Comparison of ENCODE assay signal across 1 cellular context in the genomic region with DNA sequence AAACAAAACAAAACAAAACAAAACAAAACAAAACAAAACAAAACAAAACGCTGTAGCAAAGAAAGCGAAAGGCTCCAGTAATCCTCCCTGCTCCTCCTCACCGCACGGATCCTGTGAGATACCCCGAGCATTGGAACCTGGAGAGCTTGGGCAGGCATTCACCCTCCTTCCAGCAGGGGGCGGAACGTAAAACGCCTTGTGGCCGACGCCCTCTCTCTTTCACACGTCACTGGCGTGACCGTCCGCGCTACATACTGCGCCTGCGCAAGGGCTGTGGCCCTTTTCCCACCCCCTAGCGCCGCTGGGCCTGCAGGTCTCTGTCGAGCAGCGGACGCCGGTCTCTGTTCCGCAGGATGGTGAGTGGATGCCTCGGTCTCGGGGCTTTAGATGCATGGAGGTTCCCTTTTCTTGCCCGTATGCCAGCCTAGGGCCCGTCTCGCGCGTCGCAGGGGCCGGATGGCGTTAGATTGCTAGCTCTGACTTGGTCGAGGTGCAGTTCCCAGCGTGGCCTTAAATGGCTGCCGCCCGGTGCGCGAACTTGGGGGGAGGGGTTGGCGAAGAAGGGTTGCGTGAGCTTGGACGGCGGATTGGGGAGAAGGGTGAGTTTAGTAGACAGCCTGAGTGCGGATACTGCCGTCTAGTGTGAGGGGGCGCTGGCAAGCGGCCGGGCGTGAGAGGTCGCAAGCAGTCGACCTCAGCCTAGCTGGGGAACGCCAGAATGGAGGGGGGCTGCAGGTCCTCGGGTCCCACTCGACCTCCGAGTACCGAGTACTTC.
A peak's percentile ranks its signal among the peaks of the same experiment; 100 is the strongest.
TF ChIP-seq lines count a peak whose summit lies in the region.

A gene (plus strand): TSS at position 279 of the 775 bp plus-strand sequence. CDS start 75 bp downstream, at position 354.

TF ChIP-seq in WTC11, 78 proteins besides CTCF, POLR2A, EP300 and RAD21 (continued from another document and continues in another):
- TF ChIP-seq, protein P1, sequence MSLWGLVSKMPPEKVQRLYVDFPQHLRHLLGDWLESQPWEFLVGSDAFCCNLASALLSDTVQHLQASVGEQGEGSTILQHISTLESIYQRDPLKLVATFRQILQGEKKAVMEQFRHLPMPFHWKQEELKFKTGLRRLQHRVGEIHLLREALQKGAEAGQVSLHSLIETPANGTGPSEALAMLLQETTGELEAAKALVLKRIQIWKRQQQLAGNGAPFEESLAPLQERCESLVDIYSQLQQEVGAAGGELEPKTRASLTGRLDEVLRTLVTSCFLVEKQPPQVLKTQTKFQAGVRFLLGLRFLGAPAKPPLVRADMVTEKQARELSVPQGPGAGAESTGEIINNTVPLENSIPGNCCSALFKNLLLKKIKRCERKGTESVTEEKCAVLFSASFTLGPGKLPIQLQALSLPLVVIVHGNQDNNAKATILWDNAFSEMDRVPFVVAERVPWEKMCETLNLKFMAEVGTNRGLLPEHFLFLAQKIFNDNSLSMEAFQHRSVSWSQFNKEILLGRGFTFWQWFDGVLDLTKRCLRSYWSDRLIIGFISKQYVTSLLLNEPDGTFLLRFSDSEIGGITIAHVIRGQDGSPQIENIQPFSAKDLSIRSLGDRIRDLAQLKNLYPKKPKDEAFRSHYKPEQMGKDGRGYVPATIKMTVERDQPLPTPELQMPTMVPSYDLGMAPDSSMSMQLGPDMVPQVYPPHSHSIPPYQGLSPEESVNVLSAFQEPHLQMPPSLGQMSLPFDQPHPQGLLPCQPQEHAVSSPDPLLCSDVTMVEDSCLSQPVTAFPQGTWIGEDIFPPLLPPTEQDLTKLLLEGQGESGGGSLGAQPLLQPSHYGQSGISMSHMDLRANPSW (CRISPR knock-in tag; conservative IDR thresholded peaks at IDR 0.05; ENCODE audit: low read depth): no peak
- TF ChIP-seq RORB (CRISPR knock-in tag; IDR thresholded peaks at IDR 0.05): no peak
- TF ChIP-seq, protein P2, sequence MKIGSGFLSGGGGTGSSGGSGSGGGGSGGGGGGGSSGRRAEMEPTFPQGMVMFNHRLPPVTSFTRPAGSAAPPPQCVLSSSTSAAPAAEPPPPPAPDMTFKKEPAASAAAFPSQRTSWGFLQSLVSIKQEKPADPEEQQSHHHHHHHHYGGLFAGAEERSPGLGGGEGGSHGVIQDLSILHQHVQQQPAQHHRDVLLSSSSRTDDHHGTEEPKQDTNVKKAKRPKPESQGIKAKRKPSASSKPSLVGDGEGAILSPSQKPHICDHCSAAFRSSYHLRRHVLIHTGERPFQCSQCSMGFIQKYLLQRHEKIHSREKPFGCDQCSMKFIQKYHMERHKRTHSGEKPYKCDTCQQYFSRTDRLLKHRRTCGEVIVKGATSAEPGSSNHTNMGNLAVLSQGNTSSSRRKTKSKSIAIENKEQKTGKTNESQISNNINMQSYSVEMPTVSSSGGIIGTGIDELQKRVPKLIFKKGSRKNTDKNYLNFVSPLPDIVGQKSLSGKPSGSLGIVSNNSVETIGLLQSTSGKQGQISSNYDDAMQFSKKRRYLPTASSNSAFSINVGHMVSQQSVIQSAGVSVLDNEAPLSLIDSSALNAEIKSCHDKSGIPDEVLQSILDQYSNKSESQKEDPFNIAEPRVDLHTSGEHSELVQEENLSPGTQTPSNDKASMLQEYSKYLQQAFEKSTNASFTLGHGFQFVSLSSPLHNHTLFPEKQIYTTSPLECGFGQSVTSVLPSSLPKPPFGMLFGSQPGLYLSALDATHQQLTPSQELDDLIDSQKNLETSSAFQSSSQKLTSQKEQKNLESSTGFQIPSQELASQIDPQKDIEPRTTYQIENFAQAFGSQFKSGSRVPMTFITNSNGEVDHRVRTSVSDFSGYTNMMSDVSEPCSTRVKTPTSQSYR (CRISPR knock-in tag; IDR thresholded peaks at IDR 0.05): peak; percentile 91; the same call in 1 of the 2 replicates
- TF ChIP-seq, protein P3, sequence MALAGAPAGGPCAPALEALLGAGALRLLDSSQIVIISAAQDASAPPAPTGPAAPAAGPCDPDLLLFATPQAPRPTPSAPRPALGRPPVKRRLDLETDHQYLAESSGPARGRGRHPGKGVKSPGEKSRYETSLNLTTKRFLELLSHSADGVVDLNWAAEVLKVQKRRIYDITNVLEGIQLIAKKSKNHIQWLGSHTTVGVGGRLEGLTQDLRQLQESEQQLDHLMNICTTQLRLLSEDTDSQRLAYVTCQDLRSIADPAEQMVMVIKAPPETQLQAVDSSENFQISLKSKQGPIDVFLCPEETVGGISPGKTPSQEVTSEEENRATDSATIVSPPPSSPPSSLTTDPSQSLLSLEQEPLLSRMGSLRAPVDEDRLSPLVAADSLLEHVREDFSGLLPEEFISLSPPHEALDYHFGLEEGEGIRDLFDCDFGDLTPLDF (CRISPR knock-in tag; IDR thresholded peaks at IDR 0.05): no peak; the same call in 1 of the 2 replicates
- peak; percentile 89; the same call in 1 of the 2 replicates for TF ChIP-seq CBFB (CRISPR knock-in tag; IDR thresholded peaks at IDR 0.05; ENCODE audit: low read depth)
- TF ChIP-seq, protein P4, sequence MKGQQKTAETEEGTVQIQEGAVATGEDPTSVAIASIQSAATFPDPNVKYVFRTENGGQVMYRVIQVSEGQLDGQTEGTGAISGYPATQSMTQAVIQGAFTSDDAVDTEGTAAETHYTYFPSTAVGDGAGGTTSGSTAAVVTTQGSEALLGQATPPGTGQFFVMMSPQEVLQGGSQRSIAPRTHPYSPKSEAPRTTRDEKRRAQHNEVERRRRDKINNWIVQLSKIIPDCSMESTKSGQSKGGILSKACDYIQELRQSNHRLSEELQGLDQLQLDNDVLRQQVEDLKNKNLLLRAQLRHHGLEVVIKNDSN (CRISPR knock-in tag; IDR thresholded peaks at IDR 0.05): peak; percentile 64
- TF ChIP-seq CREM (CRISPR knock-in tag; IDR thresholded peaks at IDR 0.05): peak; percentile 95
- TF ChIP-seq, protein P5, sequence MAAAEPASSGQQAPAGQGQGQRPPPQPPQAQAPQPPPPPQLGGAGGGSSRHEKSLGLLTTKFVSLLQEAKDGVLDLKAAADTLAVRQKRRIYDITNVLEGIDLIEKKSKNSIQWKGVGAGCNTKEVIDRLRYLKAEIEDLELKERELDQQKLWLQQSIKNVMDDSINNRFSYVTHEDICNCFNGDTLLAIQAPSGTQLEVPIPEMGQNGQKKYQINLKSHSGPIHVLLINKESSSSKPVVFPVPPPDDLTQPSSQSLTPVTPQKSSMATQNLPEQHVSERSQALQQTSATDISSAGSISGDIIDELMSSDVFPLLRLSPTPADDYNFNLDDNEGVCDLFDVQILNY (CRISPR knock-in tag; IDR thresholded peaks at IDR 0.05): no peak
- TF ChIP-seq, protein P6, sequence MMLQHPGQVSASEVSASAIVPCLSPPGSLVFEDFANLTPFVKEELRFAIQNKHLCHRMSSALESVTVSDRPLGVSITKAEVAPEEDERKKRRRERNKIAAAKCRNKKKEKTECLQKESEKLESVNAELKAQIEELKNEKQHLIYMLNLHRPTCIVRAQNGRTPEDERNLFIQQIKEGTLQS (CRISPR knock-in tag; conservative IDR thresholded peaks at IDR 0.05): no peak
- peak; percentile 5; the same call in 1 of the 2 replicates for TF ChIP-seq HMGA2 (CRISPR knock-in tag; IDR thresholded peaks at IDR 0.05)
- no peak; the same call in 1 of the 2 replicates for TF ChIP-seq TP53 (CRISPR knock-in tag; IDR thresholded peaks at IDR 0.05)
- TF ChIP-seq, protein P7, sequence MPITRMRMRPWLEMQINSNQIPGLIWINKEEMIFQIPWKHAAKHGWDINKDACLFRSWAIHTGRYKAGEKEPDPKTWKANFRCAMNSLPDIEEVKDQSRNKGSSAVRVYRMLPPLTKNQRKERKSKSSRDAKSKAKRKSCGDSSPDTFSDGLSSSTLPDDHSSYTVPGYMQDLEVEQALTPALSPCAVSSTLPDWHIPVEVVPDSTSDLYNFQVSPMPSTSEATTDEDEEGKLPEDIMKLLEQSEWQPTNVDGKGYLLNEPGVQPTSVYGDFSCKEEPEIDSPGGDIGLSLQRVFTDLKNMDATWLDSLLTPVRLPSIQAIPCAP (CRISPR knock-in tag; IDR thresholded peaks at IDR 0.05): peak; percentile 67; the same call in 1 of the 2 replicates
- TF ChIP-seq, protein P8, sequence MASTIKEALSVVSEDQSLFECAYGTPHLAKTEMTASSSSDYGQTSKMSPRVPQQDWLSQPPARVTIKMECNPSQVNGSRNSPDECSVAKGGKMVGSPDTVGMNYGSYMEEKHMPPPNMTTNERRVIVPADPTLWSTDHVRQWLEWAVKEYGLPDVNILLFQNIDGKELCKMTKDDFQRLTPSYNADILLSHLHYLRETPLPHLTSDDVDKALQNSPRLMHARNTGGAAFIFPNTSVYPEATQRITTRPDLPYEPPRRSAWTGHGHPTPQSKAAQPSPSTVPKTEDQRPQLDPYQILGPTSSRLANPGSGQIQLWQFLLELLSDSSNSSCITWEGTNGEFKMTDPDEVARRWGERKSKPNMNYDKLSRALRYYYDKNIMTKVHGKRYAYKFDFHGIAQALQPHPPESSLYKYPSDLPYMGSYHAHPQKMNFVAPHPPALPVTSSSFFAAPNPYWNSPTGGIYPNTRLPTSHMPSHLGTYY (CRISPR knock-in tag; IDR thresholded peaks at IDR 0.05): peak; percentile 61; the same call in 1 of the 2 replicates
- TF ChIP-seq ZNF138 (CRISPR knock-in tag; conservative IDR thresholded peaks at IDR 0.05): no peak
- peak; percentile 66; the same call in 1 of the 2 replicates for TF ChIP-seq ESRRA (CRISPR knock-in tag; IDR thresholded peaks at IDR 0.05; ENCODE audit: borderline replicate concordance)
- TF ChIP-seq FOXJ3 (CRISPR knock-in tag; IDR thresholded peaks at IDR 0.05; ENCODE audit: borderline replicate concordance): no peak
- TF ChIP-seq NR2C2 (CRISPR knock-in tag; IDR thresholded peaks at IDR 0.05): no peak
- 0 out of 2 replicates have a peak, but pooled peaks have one; percentile 82 for TF ChIP-seq MYBL2 (CRISPR knock-in tag; IDR thresholded peaks at IDR 0.05)
- TF ChIP-seq, protein P9, sequence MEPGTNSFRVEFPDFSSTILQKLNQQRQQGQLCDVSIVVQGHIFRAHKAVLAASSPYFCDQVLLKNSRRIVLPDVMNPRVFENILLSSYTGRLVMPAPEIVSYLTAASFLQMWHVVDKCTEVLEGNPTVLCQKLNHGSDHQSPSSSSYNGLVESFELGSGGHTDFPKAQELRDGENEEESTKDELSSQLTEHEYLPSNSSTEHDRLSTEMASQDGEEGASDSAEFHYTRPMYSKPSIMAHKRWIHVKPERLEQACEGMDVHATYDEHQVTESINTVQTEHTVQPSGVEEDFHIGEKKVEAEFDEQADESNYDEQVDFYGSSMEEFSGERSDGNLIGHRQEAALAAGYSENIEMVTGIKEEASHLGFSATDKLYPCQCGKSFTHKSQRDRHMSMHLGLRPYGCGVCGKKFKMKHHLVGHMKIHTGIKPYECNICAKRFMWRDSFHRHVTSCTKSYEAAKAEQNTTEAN (CRISPR knock-in tag; IDR thresholded peaks at IDR 0.05): no peak
- TF ChIP-seq, protein P10, sequence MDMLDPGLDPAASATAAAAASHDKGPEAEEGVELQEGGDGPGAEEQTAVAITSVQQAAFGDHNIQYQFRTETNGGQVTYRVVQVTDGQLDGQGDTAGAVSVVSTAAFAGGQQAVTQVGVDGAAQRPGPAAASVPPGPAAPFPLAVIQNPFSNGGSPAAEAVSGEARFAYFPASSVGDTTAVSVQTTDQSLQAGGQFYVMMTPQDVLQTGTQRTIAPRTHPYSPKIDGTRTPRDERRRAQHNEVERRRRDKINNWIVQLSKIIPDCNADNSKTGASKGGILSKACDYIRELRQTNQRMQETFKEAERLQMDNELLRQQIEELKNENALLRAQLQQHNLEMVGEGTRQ (CRISPR knock-in tag; IDR thresholded peaks at IDR 0.05): peak; percentile 68
- TF ChIP-seq ZNF423 (CRISPR knock-in tag; IDR thresholded peaks at IDR 0.05): no peak
- no peak for TF ChIP-seq ZNF263 (CRISPR knock-in tag; IDR thresholded peaks at IDR 0.05; ENCODE audit: low read depth)
- no peak for TF ChIP-seq ZNF317 (CRISPR knock-in tag; IDR thresholded peaks at IDR 0.05; ENCODE audit: borderline replicate concordance, low read depth)
- TF ChIP-seq ZNF671 (CRISPR knock-in tag; IDR thresholded peaks at IDR 0.05): peak; percentile 88
- TF ChIP-seq, protein P11, sequence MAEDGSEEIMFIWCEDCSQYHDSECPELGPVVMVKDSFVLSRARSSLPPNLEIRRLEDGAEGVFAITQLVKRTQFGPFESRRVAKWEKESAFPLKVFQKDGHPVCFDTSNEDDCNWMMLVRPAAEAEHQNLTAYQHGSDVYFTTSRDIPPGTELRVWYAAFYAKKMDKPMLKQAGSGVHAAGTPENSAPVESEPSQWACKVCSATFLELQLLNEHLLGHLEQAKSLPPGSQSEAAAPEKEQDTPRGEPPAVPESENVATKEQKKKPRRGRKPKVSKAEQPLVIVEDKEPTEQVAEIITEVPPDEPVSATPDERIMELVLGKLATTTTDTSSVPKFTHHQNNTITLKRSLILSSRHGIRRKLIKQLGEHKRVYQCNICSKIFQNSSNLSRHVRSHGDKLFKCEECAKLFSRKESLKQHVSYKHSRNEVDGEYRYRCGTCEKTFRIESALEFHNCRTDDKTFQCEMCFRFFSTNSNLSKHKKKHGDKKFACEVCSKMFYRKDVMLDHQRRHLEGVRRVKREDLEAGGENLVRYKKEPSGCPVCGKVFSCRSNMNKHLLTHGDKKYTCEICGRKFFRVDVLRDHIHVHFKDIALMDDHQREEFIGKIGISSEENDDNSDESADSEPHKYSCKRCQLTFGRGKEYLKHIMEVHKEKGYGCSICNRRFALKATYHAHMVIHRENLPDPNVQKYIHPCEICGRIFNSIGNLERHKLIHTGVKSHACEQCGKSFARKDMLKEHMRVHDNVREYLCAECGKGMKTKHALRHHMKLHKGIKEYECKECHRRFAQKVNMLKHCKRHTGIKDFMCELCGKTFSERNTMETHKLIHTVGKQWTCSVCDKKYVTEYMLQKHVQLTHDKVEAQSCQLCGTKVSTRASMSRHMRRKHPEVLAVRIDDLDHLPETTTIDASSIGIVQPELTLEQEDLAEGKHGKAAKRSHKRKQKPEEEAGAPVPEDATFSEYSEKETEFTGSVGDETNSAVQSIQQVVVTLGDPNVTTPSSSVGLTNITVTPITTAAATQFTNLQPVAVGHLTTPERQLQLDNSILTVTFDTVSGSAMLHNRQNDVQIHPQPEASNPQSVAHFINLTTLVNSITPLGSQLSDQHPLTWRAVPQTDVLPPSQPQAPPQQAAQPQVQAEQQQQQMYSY (CRISPR knock-in tag; IDR thresholded peaks at IDR 0.05): no peak
- TF ChIP-seq ETV6 (CRISPR knock-in tag; IDR thresholded peaks at IDR 0.05): peak; percentile 95
- no peak for TF ChIP-seq NR1H2 (CRISPR knock-in tag; IDR thresholded peaks at IDR 0.05)
- TF ChIP-seq JUN (CRISPR knock-in tag; IDR thresholded peaks at IDR 0.05): 0 out of 2 replicates have a peak, but pooled peaks have one; percentile 86
- TF ChIP-seq, protein P12, sequence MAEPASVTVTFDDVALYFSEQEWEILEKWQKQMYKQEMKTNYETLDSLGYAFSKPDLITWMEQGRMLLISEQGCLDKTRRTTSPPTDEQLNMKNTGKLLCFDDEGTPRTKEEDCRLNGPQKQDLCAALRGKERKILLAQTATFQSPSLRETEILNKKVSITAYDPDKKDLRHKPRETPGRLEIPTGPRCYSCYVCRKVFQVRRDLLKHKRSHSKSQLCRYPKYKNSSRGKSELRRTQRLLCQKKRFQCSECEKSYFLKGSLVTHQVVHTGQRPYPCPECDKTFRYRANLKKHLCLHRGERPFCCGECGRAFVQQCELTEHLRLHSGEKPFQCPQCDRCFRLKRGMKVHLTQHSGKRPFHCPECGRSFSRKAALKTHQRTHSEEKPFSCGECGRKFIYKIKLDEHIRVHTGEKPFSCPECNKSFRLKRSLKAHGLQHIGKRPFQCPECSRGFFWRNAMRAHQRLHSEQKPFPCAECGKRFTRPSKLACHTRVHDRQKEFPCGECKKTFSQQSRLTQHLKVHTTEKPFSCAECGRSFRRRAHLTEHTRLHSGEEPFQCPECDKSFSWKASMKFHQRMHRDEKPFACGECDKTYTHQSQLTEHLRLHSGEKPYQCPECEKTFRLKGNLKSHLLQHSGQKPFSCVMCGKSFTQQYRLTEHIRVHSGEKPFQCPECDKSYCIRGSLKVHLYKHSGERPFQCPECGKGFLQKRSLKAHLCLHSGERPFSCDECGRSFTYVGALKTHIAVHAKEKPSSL (CRISPR knock-in tag; conservative IDR thresholded peaks at IDR 0.05): peak; percentile 63; the same call in 1 of the 2 replicates
- TF ChIP-seq, protein P13, sequence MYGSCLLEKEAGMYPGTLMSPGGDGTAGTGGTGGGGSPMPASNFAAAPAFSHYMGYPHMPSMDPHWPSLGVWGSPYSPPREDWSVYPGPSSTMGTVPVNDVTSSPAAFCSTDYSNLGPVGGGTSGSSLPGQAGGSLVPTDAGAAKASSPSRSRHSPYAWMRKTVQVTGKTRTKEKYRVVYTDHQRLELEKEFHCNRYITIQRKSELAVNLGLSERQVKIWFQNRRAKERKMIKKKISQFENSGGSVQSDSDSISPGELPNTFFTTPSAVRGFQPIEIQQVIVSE (CRISPR knock-in tag; IDR thresholded peaks at IDR 0.05; ENCODE audit: borderline replicate concordance): no peak
